Comparison of ENCODE assay signal across 1 cellular context in genomic region chr16:11407047-11407982, GRCh38.
TF ChIP-seq lines count a peak whose summit lies in the region.

No MANE protein-coding gene starts in this region.

TF ChIP-seq in HepG2, 621 proteins besides CTCF, POLR2A, EP300 and RAD21 (continued from another document and continues in another):
- TF ChIP-seq TEAD2 (CRISPR knock-in tag; IDR thresholded peaks at IDR 0.05) (no peak), E2F1 (CRISPR knock-in tag; IDR thresholded peaks at IDR 0.05) (no peak), ZNF264 (CRISPR knock-in tag; IDR thresholded peaks at IDR 0.05) (no peak), ZNF501 (CRISPR knock-in tag; IDR thresholded peaks at IDR 0.05) (no peak), FOXP4 (CRISPR knock-in tag; IDR thresholded peaks at IDR 0.05) (no peak), MYNN (CRISPR knock-in tag; IDR thresholded peaks at IDR 0.05; ENCODE audit: low read depth) (no peak), ZZZ3 (CRISPR knock-in tag; IDR thresholded peaks at IDR 0.05; ENCODE audit: borderline replicate concordance) (no peak), KDM2A (CRISPR knock-in tag; IDR thresholded peaks at IDR 0.05; ENCODE audit: borderline replicate concordance, low read depth) (0 out of 2 replicates have a peak, but pooled peaks have one; percentile 24), TCF12 (IDR thresholded peaks at IDR 0.05) (no peak), TCF12 (CRISPR knock-in tag; IDR thresholded peaks at IDR 0.05) (no peak), GLI4 (CRISPR knock-in tag; IDR thresholded peaks at IDR 0.05; ENCODE audit: borderline replicate concordance) (no peak), SKIL (CRISPR knock-in tag; IDR thresholded peaks at IDR 0.05; ENCODE audit: borderline replicate concordance) (no peak), NFYB (CRISPR knock-in tag; IDR thresholded peaks at IDR 0.05) (no peak), ZBTB20 (CRISPR knock-in tag; IDR thresholded peaks at IDR 0.05; ENCODE audit: borderline replicate concordance, low read depth) (no peak), ZNF569 (CRISPR knock-in tag; IDR thresholded peaks at IDR 0.05; ENCODE audit: borderline replicate concordance) (no peak), HNRNPK (IDR thresholded peaks at IDR 0.05; ENCODE audit: low read depth, low read length, poor library complexity, severe bottlenecking) (no peak), ZNF557 (CRISPR knock-in tag; IDR thresholded peaks at IDR 0.05) (no peak), PRPF4 (IDR thresholded peaks at IDR 0.05; ENCODE audit: low read depth, low read length, poor library complexity, severe bottlenecking) (no peak), RNF219 (CRISPR knock-in tag; IDR thresholded peaks at IDR 0.05) (no peak), DBP (CRISPR knock-in tag; IDR thresholded peaks at IDR 0.05; ENCODE audit: not compliant biosample characterization) (no peak), SNAI1 (CRISPR knock-in tag; IDR thresholded peaks at IDR 0.05; ENCODE audit: borderline replicate concordance) (no peak), FLYWCH1 (CRISPR knock-in tag; IDR thresholded peaks at IDR 0.05) (no peak), ZXDC (CRISPR knock-in tag; IDR thresholded peaks at IDR 0.05) (no peak), PLSCR1 (CRISPR knock-in tag; IDR thresholded peaks at IDR 0.05; ENCODE audit: borderline replicate concordance) (no peak), TERF1 (CRISPR knock-in tag; IDR thresholded peaks at IDR 0.05) (no peak), ZNF605 (CRISPR knock-in tag; IDR thresholded peaks at IDR 0.05) (0 out of 2 replicates have a peak, but pooled peaks have one; percentile 5), KLF6 (CRISPR knock-in tag; IDR thresholded peaks at IDR 0.05) (no peak), MEIS2 (CRISPR knock-in tag; IDR thresholded peaks at IDR 0.05) (no peak), THAP11 (CRISPR knock-in tag; IDR thresholded peaks at IDR 0.05) (peak; percentile 43; the same call in 1 of the 2 replicates), CERS6 (CRISPR knock-in tag; IDR thresholded peaks at IDR 0.05) (peak; percentile 54; the same call in 1 of the 2 replicates), ZNF598 (CRISPR knock-in tag; IDR thresholded peaks at IDR 0.05; ENCODE audit: borderline replicate concordance) (peak; percentile 22; the same call in 1 of the 2 replicates), ZNF552 (CRISPR knock-in tag; IDR thresholded peaks at IDR 0.05; ENCODE audit: borderline replicate concordance) (no peak), HNRNPL (IDR thresholded peaks at IDR 0.05; ENCODE audit: low read depth, low read length) (no peak), ZBTB37 (CRISPR knock-in tag; IDR thresholded peaks at IDR 0.05) (no peak), PCBP1 (IDR thresholded peaks at IDR 0.05; ENCODE audit: borderline replicate concordance, low read depth, low read length) (no peak), ZSCAN29 (CRISPR knock-in tag; conservative IDR thresholded peaks at IDR 0.05) (no peak), SUZ12 (IDR thresholded peaks at IDR 0.05; ENCODE audit: low read depth, low read length) (no peak), MYC (CRISPR knock-in tag; IDR thresholded peaks at IDR 0.05; ENCODE audit: borderline replicate concordance) (no peak), ASH2L (IDR thresholded peaks at IDR 0.05; ENCODE audit: insufficient read length, low read depth, low read length) (no peak), ZBTB21 (CRISPR knock-in tag; IDR thresholded peaks at IDR 0.05) (no peak), HBP1 (CRISPR knock-in tag; IDR thresholded peaks at IDR 0.05; ENCODE audit: low read depth) (no peak), GPBP1L1 (CRISPR knock-in tag; IDR thresholded peaks at IDR 0.05) (no peak), NR0B2 (CRISPR knock-in tag; IDR thresholded peaks at IDR 0.05) (no peak)
